Comparison of ENCODE assay signal across 1 cellular context in the genomic region with DNA sequence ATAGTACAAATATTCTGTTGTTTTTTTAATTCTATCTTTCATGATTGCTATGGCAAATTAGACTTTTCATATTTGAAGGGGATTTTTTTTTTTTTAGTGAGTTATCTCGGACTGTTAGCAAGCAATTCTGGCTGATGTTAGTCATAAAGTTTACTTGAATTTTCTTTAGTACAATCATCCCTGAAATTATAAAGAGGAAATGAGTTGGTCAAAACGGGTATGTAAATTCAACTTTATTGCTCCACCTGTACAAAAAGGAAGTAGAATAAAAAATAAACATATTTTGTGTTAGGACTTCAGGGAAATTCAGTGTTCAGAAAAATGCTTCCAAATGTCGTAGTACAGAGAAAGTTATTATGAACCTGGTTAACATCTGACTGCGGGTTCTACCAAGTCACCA.
TF ChIP-seq lines count a peak whose summit lies in the region.

No MANE protein-coding gene starts in this region.

TF ChIP-seq in K562, 482 proteins besides CTCF, POLR2A, EP300 and RAD21:
- TF ChIP-seq ZNF79 (CRISPR knock-in tag; IDR thresholded peaks at IDR 0.05; ENCODE audit: low read depth), result no peak
- TF ChIP-seq, protein P1, sequence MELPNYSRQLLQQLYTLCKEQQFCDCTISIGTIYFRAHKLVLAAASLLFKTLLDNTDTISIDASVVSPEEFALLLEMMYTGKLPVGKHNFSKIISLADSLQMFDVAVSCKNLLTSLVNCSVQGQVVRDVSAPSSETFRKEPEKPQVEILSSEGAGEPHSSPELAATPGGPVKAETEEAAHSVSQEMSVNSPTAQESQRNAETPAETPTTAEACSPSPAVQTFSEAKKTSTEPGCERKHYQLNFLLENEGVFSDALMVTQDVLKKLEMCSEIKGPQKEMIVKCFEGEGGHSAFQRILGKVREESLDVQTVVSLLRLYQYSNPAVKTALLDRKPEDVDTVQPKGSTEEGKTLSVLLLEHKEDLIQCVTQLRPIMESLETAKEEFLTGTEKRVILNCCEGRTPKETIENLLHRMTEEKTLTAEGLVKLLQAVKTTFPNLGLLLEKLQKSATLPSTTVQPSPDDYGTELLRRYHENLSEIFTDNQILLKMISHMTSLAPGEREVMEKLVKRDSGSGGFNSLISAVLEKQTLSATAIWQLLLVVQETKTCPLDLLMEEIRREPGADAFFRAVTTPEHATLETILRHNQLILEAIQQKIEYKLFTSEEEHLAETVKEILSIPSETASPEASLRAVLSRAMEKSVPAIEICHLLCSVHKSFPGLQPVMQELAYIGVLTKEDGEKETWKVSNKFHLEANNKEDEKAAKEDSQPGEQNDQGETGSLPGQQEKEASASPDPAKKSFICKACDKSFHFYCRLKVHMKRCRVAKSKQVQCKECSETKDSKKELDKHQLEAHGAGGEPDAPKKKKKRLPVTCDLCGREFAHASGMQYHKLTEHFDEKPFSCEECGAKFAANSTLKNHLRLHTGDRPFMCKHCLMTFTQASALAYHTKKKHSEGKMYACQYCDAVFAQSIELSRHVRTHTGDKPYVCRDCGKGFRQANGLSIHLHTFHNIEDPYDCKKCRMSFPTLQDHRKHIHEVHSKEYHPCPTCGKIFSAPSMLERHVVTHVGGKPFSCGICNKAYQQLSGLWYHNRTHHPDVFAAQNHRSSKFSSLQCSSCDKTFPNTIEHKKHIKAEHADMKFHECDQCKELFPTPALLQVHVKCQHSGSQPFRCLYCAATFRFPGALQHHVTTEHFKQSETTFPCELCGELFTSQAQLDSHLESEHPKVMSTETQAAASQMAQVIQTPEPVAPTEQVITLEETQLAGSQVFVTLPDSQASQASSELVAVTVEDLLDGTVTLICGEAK (IDR thresholded peaks at IDR 0.05), result peak; percentile 61; the same call in 1 of the 2 replicates
- TF ChIP-seq, protein P1 (CRISPR knock-in tag; IDR thresholded peaks at IDR 0.05), result no peak
